14 cellular contexts compared by ENCODE assay signal in the genomic region with DNA sequence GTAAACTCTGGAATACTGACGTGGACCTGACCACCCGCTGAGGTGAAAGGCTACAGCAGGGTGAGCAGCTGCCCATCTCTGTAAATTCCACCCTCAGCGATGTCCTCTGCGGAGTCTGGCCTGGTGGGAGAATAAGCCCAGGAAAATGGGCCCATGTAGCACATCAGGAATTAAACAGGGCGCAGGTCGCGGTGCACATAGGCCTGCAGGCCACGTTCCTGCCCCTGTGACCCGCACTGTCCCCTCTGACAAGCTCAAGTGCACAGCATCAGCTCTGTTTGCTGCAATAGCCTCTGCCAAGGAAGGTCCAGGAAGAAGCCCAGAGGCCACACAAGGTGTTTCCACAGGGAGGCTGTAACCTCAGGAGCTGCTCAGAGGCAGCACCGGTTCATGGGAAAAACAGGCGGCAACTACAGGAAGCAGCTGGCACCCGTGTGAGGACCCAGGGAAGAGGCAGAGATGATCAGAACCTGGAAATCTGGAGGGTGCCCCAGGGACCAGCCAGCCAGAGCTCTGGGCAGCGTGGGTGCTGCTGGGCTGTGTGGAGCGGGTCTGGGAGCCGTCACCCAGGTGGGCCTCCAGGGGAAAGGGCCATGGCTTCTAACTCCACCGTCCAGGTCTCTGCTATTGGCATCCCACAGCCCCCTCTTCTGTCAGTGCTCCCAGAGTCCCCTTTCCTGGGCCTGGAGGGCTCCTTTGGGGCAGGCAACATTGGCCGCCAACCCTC. TPM values are rescaled to one million over a fixed set of nuclear protein-coding genes. Genes with fewer than 3 reads are reported as not detected.
DNase-seq lines count a peak whose midpoint lies in the region; ATAC-seq, FAIRE-seq and TF ChIP-seq lines count a peak whose summit lies in the region.
"Had no signal": no experiment of that assay in that cellular context is flagged by ENCODE, and none has a peak within 500 bp of the region (broad histone marks: within the 10 kb centered on the region; RNA-seq: fewer than 3 reads in every experiment).

No MANE protein-coding gene starts in this region.

- H2AFZ ChIP-seq in H1 (ENCODE audit: low read length) = no peak overlapping the region

- H2BK120ac ChIP-seq in H1 (replicated peaks; ENCODE audit: low read depth, low read length) = peak overlapping the region; percentile 97

- H3K9me3 Mint-ChIP-seq in stimulated activated naive CD8-positive, alpha-beta T cell treated with anti-CD3 and anti-CD28 coated beads, Interleukin-15, Interleukin-2, amounts not matched to agents 100 ng/mL and 50 ng/mL, for 24 hours = no peaks in the 10 kb centered on the region

- H3K4me1 Mint-ChIP-seq in stimulated activated naive CD8-positive, alpha-beta T cell treated with anti-CD3 and anti-CD28 coated beads, Interleukin-15, Interleukin-2, amounts not matched to agents 100 ng/mL and 50 ng/mL, for 24 hours (ENCODE audit: low read depth) = peaks cover 43% of the 10 kb centered on the region

- H3K4me1 ChIP-seq in H1 (replicated peaks in 1 of 4; ENCODE audit: control insufficient read depth in 3 of 4, insufficient read depth in 4 of 4, low read length in 3 of 4) (peaks cover 12 to 40% (median 29%) of the 10 kb centered on the region in 4 experiments), neutrophil (ENCODE audit: control insufficient read depth in 1 of 2, insufficient read depth in 1 of 2, low read depth in 1 of 2, low read length in 1 of 2) (peaks cover 32 to 48% of the 10 kb centered on the region in 2 experiments)

- H3K27me3 ChIP-seq in H1 (replicated peaks in 1 of 4; ENCODE audit: control insufficient read depth in 3 of 4, extremely low read depth in 1 of 4, insufficient read depth in 3 of 4, low read length in 3 of 4) (no peaks in the 10 kb centered on the region; a peak in 1 of 7 replicates), neutrophil (peaks cover 6% of the 10 kb centered on the region)

- H3K9me3 ChIP-seq in H1 (ENCODE audit: insufficient read depth in 2 of 2, low read depth in 1 of 2, low read length in 1 of 2) (no peaks in the 10 kb centered on the region), neutrophil (no peaks in the 10 kb centered on the region)

- H3K27ac ChIP-seq in H1 (ENCODE audit: low read depth, low read length) (no peak overlapping the region), neutrophil (peak overlapping the region; percentile 97)

- peak overlapping the region; percentile 73 for H4K8ac ChIP-seq in H1 (ENCODE audit: extremely low read depth, insufficient read depth, low read length)

- TF ChIP-seq RAD21 in H1 (IDR thresholded peaks at IDR 0.05 in 1 of 2, conservative IDR thresholded peaks at IDR 0.05 in 1 of 2; ENCODE audit: low read depth in 2 of 2, low read length in 2 of 2) = no peak

- H4K5ac ChIP-seq in H1 (ENCODE audit: insufficient read length, low read depth, low read length) = no peak overlapping the region

- no peaks in the 10 kb centered on the region for H3K79me1 ChIP-seq in H1 (ENCODE audit: low read depth, low read length)

- H3K4me3 ChIP-seq in H1 (ENCODE audit: extremely low read depth in 1 of 4, insufficient read depth in 2 of 4, low read depth in 3 of 4, low read length in 4 of 4) = no peak overlapping the region
- peak overlapping the region; percentile 89 to 100 for H3K4me3 ChIP-seq in neutrophil (ENCODE audit: low read depth in 1 of 2, low read length in 1 of 2)

- H3K36me3 Mint-ChIP-seq in stimulated activated naive CD8-positive, alpha-beta T cell treated with anti-CD3 and anti-CD28 coated beads, Interleukin-15, Interleukin-2, amounts not matched to agents 100 ng/mL and 50 ng/mL, for 24 hours (ENCODE audit: low read depth) = peaks cover 12% of the 10 kb centered on the region

- H2BK12ac ChIP-seq in H1 (ENCODE audit: low read depth, low read length) = peak overlapping the region; percentile 99

- H3K27me3 Mint-ChIP-seq in stimulated activated naive CD8-positive, alpha-beta T cell treated with anti-CD3 and anti-CD28 coated beads, Interleukin-15, Interleukin-2, amounts not matched to agents 100 ng/mL and 50 ng/mL, for 24 hours = no peaks in the 10 kb centered on the region

- no peak for TF ChIP-seq POLR2A in H1 (IDR thresholded peaks at IDR 0.05; ENCODE audit: control extremely low read depth in 1 of 2, low read depth in 2 of 2, low read length in 2 of 2)

- no peak for FAIRE-seq in H1 (lab: Jason Lieb, UNC)
- FAIRE-seq: frontal cortex had no signal

- H3K4me2 ChIP-seq in H1 (ENCODE audit: insufficient read depth in 1 of 2, low read depth in 2 of 2, low read length in 2 of 2) = no peak overlapping the region; a peak in 1 of 4 replicates

- no peaks in the 10 kb centered on the region for H3K36me3 ChIP-seq in H1 (ENCODE audit: control insufficient read depth in 2 of 4, insufficient read depth in 4 of 4, low read length in 3 of 4)
- H3K36me3 ChIP-seq in neutrophil = peaks cover 13% of the 10 kb centered on the region

- H2BK15ac ChIP-seq in H1 (ENCODE audit: low read length) = peak overlapping the region; percentile 75; the same call in 1 of the 2 replicates

- H4K20me1 ChIP-seq in H1 (replicated peaks in 1 of 2; ENCODE audit: control insufficient read depth in 1 of 2, insufficient read depth in 2 of 2, low read length in 2 of 2) = no peaks in the 10 kb centered on the region

- peak overlapping the region; percentile 100 for H2BK20ac ChIP-seq in H1 (ENCODE audit: low read length)

- no peak overlapping the region for H3K23ac ChIP-seq in H1 (ENCODE audit: insufficient read length)

- H3K56ac ChIP-seq in H1 (replicated peaks; ENCODE audit: insufficient read length, low read depth, low read length) = peak overlapping the region; percentile 64

- TF ChIP-seq EP300 in H1 (IDR thresholded peaks at IDR 0.05; ENCODE audit: borderline replicate concordance in 1 of 2, low read depth in 2 of 2, low read length in 2 of 2) = no peak

- CTCF ChIA-PET in H1 (lab: Charles Lee; ENCODE audit: partially characterized antibody) = interaction anchor here (0.8 to 6.1 kb wide), 21 partner anchors 9 to 211 kb away, joined by 3 to 52 read pairs (median 4); no protein-coding TSS in a partner anchor

- peaks cover 5% of the 10 kb centered on the region; the same call in 1 of the 2 replicates for H3K23me2 ChIP-seq in H1 (ENCODE audit: low read depth, low read length)

- TF ChIP-seq CTCF in H1 (IDR thresholded peaks at IDR 0.05; ENCODE audit: control extremely low read depth in 1 of 3, insufficient read depth in 1 of 3, low read depth in 1 of 3, low read length in 3 of 3) (no peak), neutrophil (IDR thresholded peaks at IDR 0.05) (no peak)

- peak overlapping the region; percentile 71 for H4K91ac ChIP-seq in H1 (replicated peaks; ENCODE audit: insufficient read length, low read length)

- H3K79me2 ChIP-seq in H1 (ENCODE audit: control insufficient read depth in 1 of 2, insufficient read depth in 2 of 2, low read length in 2 of 2) = peaks cover 0 to 3% of the 10 kb centered on the region in 2 experiments; a peak in 1 of 4 replicates

- H3K4me3 Mint-ChIP-seq in stimulated activated naive CD8-positive, alpha-beta T cell treated with anti-CD3 and anti-CD28 coated beads, Interleukin-15, Interleukin-2, amounts not matched to agents 100 ng/mL and 50 ng/mL, for 24 hours = peak overlapping the region; percentile 93

- H3K9ac ChIP-seq in H1 (replicated peaks in 1 of 4; ENCODE audit: extremely low read depth in 1 of 4, low read depth in 3 of 4, low read length in 3 of 4) = no peak overlapping the region

- 85% methylated on average over 17 of the region's 17 CpGs; no CpG with 5 or more reads in 1 of the 2 experiments for WGBS in H1 (ENCODE audit: extremely low coverage in 1 of 2, insufficient coverage in 1 of 2, insufficient read length in 1 of 2, insufficient replicate concordance in 2 of 2, low coverage in 1 of 2, low lambda C conversion rate in 2 of 2, missing lambda C conversion rate in 1 of 2), 2 experiments

- H3K27ac Mint-ChIP-seq in stimulated activated naive CD8-positive, alpha-beta T cell treated with anti-CD3 and anti-CD28 coated beads, Interleukin-15, Interleukin-2, amounts not matched to agents 100 ng/mL and 50 ng/mL, for 24 hours = no peak overlapping the region

- no peak for DNase-seq in stimulated activated naive CD8-positive, alpha-beta T cell treated with anti-CD3 and anti-CD28 coated beads, Interleukin-15, Interleukin-2, amounts not matched to agents 100 U/mL and 50 U/mL, for 24 hours
- no peak for DNase-seq in H1 (ENCODE audit: low read depth in 1 of 2, low spot score in 2 of 2)
- no peak for DNase-seq in stimulated activated naive CD4-positive, alpha-beta T cell (lab: John Stamatoyannopoulos, UW)
- DNase-seq in SW 1271 (lab: John Stamatoyannopoulos, UW) = no peak
- no peak for DNase-seq in DMS153 (lab: John Stamatoyannopoulos, UW)
- DNase-seq: C1 segment of cervical spinal cord; caudate nucleus; NCI-H146; stimulated activated CD4-positive, alpha-beta T cell treated with anti-CD3 and anti-CD28 coated beads, Interleukin-4, amount 100 ng/mL, for 24 hours had no signal

- no peak for ATAC-seq in stimulated activated naive CD8-positive, alpha-beta T cell treated with anti-CD3 and anti-CD28 coated beads, Interleukin-15, Interleukin-2, amounts not matched to agents 100 U/mL and 50 U/mL, for 24 hours
- ATAC-seq in HG03354 (IDR thresholded peaks at IDR 0.05; ENCODE audit: poor library complexity, severe bottlenecking, unreplicated experiment) = no peak

- peak overlapping the region; percentile 82; the same call in 1 of the 2 replicates for H2BK5ac ChIP-seq in H1 (ENCODE audit: low read depth, low read length)

- peak overlapping the region; percentile 71 for H3K18ac ChIP-seq in H1 (ENCODE audit: extremely low read depth, low read length)

- no peak overlapping the region for H3K14ac ChIP-seq in H1 (ENCODE audit: insufficient read length)

- peak overlapping the region; percentile 73 for H3K4ac ChIP-seq in H1 (replicated peaks; ENCODE audit: insufficient read length, low read depth, low read length)

- POLR2A ChIA-PET in H1 (lab: Charles Lee; ENCODE audit: partially characterized antibody) = interaction anchor here (0.6 to 5.2 kb wide), 10 partner anchors 10 to 62 kb away, joined by 3 to 33 read pairs (median 4); no protein-coding TSS in a partner anchor

- H2AK5ac ChIP-seq in H1 (ENCODE audit: low read depth, low read length) = peak overlapping the region; percentile 86; the same call in 1 of the 2 replicates

RNA-seq across cellular contexts. Expression of a gene that starts 0.8 kb away (rescaled TPM):
- total RNA-seq in H1 (2021; fragmentation: NEBNext Ultra II Directional; extraction: Animal tissue kit (Norgen Biotek cat#: 25700)) = 363 and 399 TPM in 2 replicates
- 764 and 902 TPM in 2 replicates for polyA plus RNA-seq in H1 (2011; rRNA removed)
- 381 TPM for polyA plus RNA-seq in H1 (2011; cell fraction: cytosol; rRNA removed)
- 326 TPM for polyA plus RNA-seq in H1 (2011; cell fraction: nucleus; rRNA removed)
- 487 to 716 TPM (median 624 TPM) in 4 replicates for polyA plus RNA-seq in H1 (2012, experiment 1 of 2)
- 666 TPM for polyA plus RNA-seq in H1 (2012, experiment 2 of 2)
- polyA plus RNA-seq in H1 (2013, experiment 1 of 2) = 1,170 TPM
- 1,490 TPM for polyA plus RNA-seq in H1 (2013, experiment 2 of 2)
- polyA minus RNA-seq in H1 (2011; rRNA and poly(A)+ RNA removed) = 220 and 246 TPM in 2 replicates
- polyA minus RNA-seq in H1 (2011; cell fraction: cytosol; rRNA and poly(A)+ RNA removed) = 86.5 TPM
- polyA minus RNA-seq in H1 (2011; cell fraction: nucleus; rRNA and poly(A)+ RNA removed) = 58.9 TPM

RNA-seq across cellular contexts. Expression of a gene that starts 7.0 kb away (rescaled TPM):
- total RNA-seq in H1 (2021; fragmentation: NEBNext Ultra II Directional; extraction: Animal tissue kit (Norgen Biotek cat#: 25700)) = 394 and 417 TPM in 2 replicates
- polyA plus RNA-seq in H1 (2011; rRNA removed) = 1,464 and 1,887 TPM in 2 replicates
- polyA plus RNA-seq in H1 (2011; cell fraction: cytosol; rRNA removed) = 1,079 TPM
- polyA plus RNA-seq in H1 (2011; cell fraction: nucleus; rRNA removed) = 974 TPM
- polyA plus RNA-seq in H1 (2012, experiment 1 of 2) = 247 to 559 TPM (median 446 TPM) in 4 replicates
- polyA plus RNA-seq in H1 (2012, experiment 2 of 2) = 534 TPM
- 788 TPM for polyA plus RNA-seq in H1 (2013, experiment 1 of 2)
- polyA plus RNA-seq in H1 (2013, experiment 2 of 2) = 902 TPM
- polyA minus RNA-seq in H1 (2011; rRNA and poly(A)+ RNA removed) = 336 and 605 TPM in 2 replicates
- 285 TPM for polyA minus RNA-seq in H1 (2011; cell fraction: cytosol; rRNA and poly(A)+ RNA removed)
- 204 TPM for polyA minus RNA-seq in H1 (2011; cell fraction: nucleus; rRNA and poly(A)+ RNA removed)

RNA-seq across cellular contexts. Expression of a gene that starts 7.5 kb away (rescaled TPM):
- total RNA-seq in H1 (2021; fragmentation: NEBNext Ultra II Directional; extraction: Animal tissue kit (Norgen Biotek cat#: 25700)) = not detected in 2 replicates
- polyA plus RNA-seq in H1 (2011; rRNA removed) = 0.50 TPM in 1 of 2 replicates, not detected in the other
- 0.21 TPM for polyA plus RNA-seq in H1 (2011; cell fraction: cytosol; rRNA removed)
- 0.30 TPM for polyA plus RNA-seq in H1 (2011; cell fraction: nucleus; rRNA removed)
- polyA plus RNA-seq in H1 (2012, experiment 1 of 2) = 0.33 TPM in 1 of 4 replicates, not detected in the others
- not detected for polyA plus RNA-seq in H1 (2012, experiment 2 of 2)
- 0.26 TPM for polyA plus RNA-seq in H1 (2013, experiment 1 of 2)
- polyA plus RNA-seq in H1 (2013, experiment 2 of 2) = 0.11 TPM
- not detected in 2 replicates for polyA minus RNA-seq in H1 (2011; rRNA and poly(A)+ RNA removed)
- polyA minus RNA-seq in H1 (2011; cell fraction: cytosol; rRNA and poly(A)+ RNA removed) = not detected
- polyA minus RNA-seq in H1 (2011; cell fraction: nucleus; rRNA and poly(A)+ RNA removed) = not detected
- total RNA-seq: frontal cortex, RPMI7951 had no signal

RNA-seq across cellular contexts. Expression of a gene that starts 13.9 kb away (rescaled TPM):
- total RNA-seq in H1 (2021; fragmentation: NEBNext Ultra II Directional; extraction: Animal tissue kit (Norgen Biotek cat#: 25700)) = 230 and 238 TPM in 2 replicates
- polyA plus RNA-seq in H1 (2011; rRNA removed) = 666 and 779 TPM in 2 replicates
- polyA plus RNA-seq in H1 (2011; cell fraction: cytosol; rRNA removed) = 365 TPM
- polyA plus RNA-seq in H1 (2011; cell fraction: nucleus; rRNA removed) = 320 TPM
- 512 to 625 TPM (median 570 TPM) in 4 replicates for polyA plus RNA-seq in H1 (2012, experiment 1 of 2)
- polyA plus RNA-seq in H1 (2012, experiment 2 of 2) = 529 TPM
- polyA plus RNA-seq in H1 (2013, experiment 1 of 2) = 497 TPM
- 568 TPM for polyA plus RNA-seq in H1 (2013, experiment 2 of 2)
- polyA minus RNA-seq in H1 (2011; rRNA and poly(A)+ RNA removed) = 133 and 217 TPM in 2 replicates
- polyA minus RNA-seq in H1 (2011; cell fraction: cytosol; rRNA and poly(A)+ RNA removed) = 219 TPM
- polyA minus RNA-seq in H1 (2011; cell fraction: nucleus; rRNA and poly(A)+ RNA removed) = 99.5 TPM

RNA-seq across cellular contexts. Expression of a gene that starts 17.9 kb away (rescaled TPM):
- 52.9 and 60.7 TPM in 2 replicates for total RNA-seq in H1 (2021; fragmentation: NEBNext Ultra II Directional; extraction: Animal tissue kit (Norgen Biotek cat#: 25700))
- 34.8 and 61.4 TPM in 2 replicates for polyA plus RNA-seq in H1 (2011; rRNA removed)
- 56.3 TPM for polyA plus RNA-seq in H1 (2011; cell fraction: cytosol; rRNA removed)
- polyA plus RNA-seq in H1 (2011; cell fraction: nucleus; rRNA removed) = 681 TPM
- polyA plus RNA-seq in H1 (2012, experiment 1 of 2) = 50.3 to 86.1 TPM (median 73.3 TPM) in 4 replicates
- 36.1 TPM for polyA plus RNA-seq in H1 (2012, experiment 2 of 2)
- 44.0 TPM for polyA plus RNA-seq in H1 (2013, experiment 1 of 2)
- 38.3 TPM for polyA plus RNA-seq in H1 (2013, experiment 2 of 2)
- 8.6 and 10.8 TPM in 2 replicates for polyA minus RNA-seq in H1 (2011; rRNA and poly(A)+ RNA removed)
- 17.0 TPM for polyA minus RNA-seq in H1 (2011; cell fraction: cytosol; rRNA and poly(A)+ RNA removed)
- polyA minus RNA-seq in H1 (2011; cell fraction: nucleus; rRNA and poly(A)+ RNA removed) = 53.3 TPM

Comparison
In these comparisons a context has a peak if more than half of its experiments do, and no peak if none do; other contexts are left out.
1. H3K4me3 ChIP-seq: peak in neutrophil (2 of 2); none in H1 (0 of 4).